1 cellular context compared by ENCODE assay signal in the genomic region with DNA sequence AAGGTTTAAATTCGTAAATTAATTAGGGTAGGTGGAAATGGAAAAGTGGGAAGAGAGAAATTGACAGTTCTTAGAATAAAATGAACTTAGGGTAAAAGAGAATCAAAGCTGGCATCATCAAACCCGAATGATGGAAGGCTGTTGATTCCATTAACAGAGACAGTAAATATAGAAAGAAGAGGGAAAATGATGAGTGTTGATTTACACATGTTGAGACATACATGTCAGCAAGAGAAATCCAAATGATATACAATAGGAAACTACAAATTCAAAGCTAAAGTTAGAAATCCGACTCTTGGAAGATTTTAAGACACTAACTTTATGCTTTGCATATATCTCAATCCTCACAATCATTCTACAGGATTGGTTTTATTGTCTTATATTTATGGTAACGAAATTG.
TF ChIP-seq lines count a peak whose summit lies in the region.

No MANE protein-coding gene starts in this region.

TF ChIP-seq in K562, 482 proteins besides CTCF, POLR2A, EP300 and RAD21:
- peak; percentile 66 for TF ChIP-seq MEIS2 (IDR thresholded peaks at IDR 0.05; ENCODE audit: partially characterized antibody)
- TF ChIP-seq, protein P1, sequence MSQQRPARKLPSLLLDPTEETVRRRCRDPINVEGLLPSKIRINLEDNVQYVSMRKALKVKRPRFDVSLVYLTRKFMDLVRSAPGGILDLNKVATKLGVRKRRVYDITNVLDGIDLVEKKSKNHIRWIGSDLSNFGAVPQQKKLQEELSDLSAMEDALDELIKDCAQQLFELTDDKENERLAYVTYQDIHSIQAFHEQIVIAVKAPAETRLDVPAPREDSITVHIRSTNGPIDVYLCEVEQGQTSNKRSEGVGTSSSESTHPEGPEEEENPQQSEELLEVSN (IDR thresholded peaks at IDR 0.05; ENCODE audit: borderline replicate concordance in 1 of 2, extremely low read depth in 1 of 2, insufficient read depth in 1 of 2, insufficient read length in 1 of 2, low read depth in 1 of 2, low read length in 1 of 2, poor library complexity in 1 of 2, severe bottlenecking in 1 of 2) = no peak
- no peak for TF ChIP-seq RCOR1 (IDR thresholded peaks at IDR 0.05; ENCODE audit: borderline replicate concordance in 1 of 2, low read depth in 2 of 2, low read length in 2 of 2)
- TF ChIP-seq CEBPG (CRISPR knock-in tag; IDR thresholded peaks at IDR 0.05) = no peak
- no peak for TF ChIP-seq CEBPG (tag; conservative IDR thresholded peaks at IDR 0.05 in 1 of 2, IDR thresholded peaks at IDR 0.05 in 1 of 2)
- TF ChIP-seq, protein P2, sequence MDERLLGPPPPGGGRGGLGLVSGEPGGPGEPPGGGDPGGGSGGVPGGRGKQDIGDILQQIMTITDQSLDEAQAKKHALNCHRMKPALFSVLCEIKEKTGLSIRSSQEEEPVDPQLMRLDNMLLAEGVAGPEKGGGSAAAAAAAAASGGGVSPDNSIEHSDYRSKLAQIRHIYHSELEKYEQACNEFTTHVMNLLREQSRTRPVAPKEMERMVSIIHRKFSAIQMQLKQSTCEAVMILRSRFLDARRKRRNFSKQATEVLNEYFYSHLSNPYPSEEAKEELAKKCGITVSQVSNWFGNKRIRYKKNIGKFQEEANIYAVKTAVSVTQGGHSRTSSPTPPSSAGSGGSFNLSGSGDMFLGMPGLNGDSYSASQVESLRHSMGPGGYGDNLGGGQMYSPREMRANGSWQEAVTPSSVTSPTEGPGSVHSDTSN (CRISPR knock-in tag; IDR thresholded peaks at IDR 0.05; ENCODE audit: low read depth) = no peak
- TF ChIP-seq, protein P2 (tag; conservative IDR thresholded peaks at IDR 0.05; ENCODE audit: low read depth) = peak; percentile 65
- no peak for TF ChIP-seq ZBED1 (IDR thresholded peaks at IDR 0.05)
- TF ChIP-seq, protein P3, sequence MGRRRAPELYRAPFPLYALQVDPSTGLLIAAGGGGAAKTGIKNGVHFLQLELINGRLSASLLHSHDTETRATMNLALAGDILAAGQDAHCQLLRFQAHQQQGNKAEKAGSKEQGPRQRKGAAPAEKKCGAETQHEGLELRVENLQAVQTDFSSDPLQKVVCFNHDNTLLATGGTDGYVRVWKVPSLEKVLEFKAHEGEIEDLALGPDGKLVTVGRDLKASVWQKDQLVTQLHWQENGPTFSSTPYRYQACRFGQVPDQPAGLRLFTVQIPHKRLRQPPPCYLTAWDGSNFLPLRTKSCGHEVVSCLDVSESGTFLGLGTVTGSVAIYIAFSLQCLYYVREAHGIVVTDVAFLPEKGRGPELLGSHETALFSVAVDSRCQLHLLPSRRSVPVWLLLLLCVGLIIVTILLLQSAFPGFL (CRISPR knock-in tag; IDR thresholded peaks at IDR 0.05) = no peak
